Comparison of ENCODE assay signal across 1 cellular context in the genomic region with DNA sequence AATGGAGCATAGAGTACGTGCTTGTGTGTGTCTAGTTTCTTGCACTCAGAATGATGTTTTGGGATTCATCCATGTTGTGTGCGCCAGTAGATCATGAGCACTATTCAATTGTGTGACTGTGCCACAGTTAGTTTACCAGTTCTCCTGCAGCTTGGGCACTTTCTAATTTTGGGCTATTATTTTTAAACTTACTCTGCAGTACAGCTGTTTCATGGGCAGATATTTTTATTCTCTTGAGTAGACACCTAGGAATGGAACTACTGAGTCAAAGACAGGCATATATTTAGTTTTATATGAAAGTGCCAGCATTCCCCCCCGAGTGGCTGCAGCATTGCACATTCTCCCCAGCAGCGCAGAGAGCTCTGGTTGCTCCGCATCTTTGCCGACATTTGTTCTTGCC.
TF ChIP-seq lines count a peak whose summit lies in the region.

No MANE protein-coding gene starts in this region.

TF ChIP-seq in IMR-90, 13 proteins besides CTCF, POLR2A, EP300 and RAD21 (continued from another document):
- TF ChIP-seq MAZ (IDR thresholded peaks at IDR 0.05; ENCODE audit: borderline replicate concordance, low read depth, low read length), result no peak
- TF ChIP-seq CHD1 (IDR thresholded peaks at IDR 0.05; ENCODE audit: low read depth, low read length), result no peak
- TF ChIP-seq RFX5 (IDR thresholded peaks at IDR 0.05; ENCODE audit: low read depth, low read length), result no peak
- TF ChIP-seq, protein P1, sequence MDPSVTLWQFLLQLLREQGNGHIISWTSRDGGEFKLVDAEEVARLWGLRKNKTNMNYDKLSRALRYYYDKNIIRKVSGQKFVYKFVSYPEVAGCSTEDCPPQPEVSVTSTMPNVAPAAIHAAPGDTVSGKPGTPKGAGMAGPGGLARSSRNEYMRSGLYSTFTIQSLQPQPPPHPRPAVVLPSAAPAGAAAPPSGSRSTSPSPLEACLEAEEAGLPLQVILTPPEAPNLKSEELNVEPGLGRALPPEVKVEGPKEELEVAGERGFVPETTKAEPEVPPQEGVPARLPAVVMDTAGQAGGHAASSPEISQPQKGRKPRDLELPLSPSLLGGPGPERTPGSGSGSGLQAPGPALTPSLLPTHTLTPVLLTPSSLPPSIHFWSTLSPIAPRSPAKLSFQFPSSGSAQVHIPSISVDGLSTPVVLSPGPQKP (IDR thresholded peaks at IDR 0.05; ENCODE audit: borderline replicate concordance, low read depth, low read length), result no peak
- TF ChIP-seq NFE2L2 (IDR thresholded peaks at IDR 0.05; ENCODE audit: low read depth, low read length), result no peak
